Comparison of ENCODE assay signal across 21 cellular contexts in the genomic region with DNA sequence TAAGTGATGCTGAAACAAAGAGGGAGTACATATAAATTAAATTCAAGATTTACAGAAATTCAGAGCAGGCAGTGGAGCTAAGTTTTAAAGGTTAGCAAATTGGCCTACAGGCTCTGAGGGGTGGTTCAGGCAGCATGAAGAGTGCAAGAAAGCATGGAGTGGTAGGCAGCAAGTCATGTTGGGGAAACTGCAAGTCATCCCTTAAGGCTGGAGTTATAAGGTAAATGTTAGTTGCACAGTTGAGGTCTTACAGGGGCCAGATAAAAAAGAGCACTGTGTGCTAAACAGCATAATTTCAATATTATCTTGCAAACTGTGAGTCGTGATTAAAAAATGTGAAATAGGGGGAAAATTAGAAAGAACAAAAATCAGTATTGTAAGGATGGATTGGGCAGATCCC.
DNase-seq lines count a peak whose midpoint lies in the region; ATAC-seq, FAIRE-seq and TF ChIP-seq lines count a peak whose summit lies in the region.
"Had no signal": no experiment of that assay in that cellular context is flagged by ENCODE, and none has a peak within 500 bp of the region (broad histone marks: within the 10 kb centered on the region; RNA-seq: fewer than 3 reads in every experiment).

No MANE protein-coding gene starts in this region.

- no peak for TF ChIP-seq CTCF in GM23338 (conservative IDR thresholded peaks at IDR 0.05; ENCODE audit: low read depth in 2 of 2)
- TF ChIP-seq CTCF in K562 (IDR thresholded peaks at IDR 0.05 in 2 of 3, conservative IDR thresholded peaks at IDR 0.05 in 1 of 3; ENCODE audit: insufficient read depth in 2 of 3, low read depth in 1 of 3, low read length in 3 of 3): no peak
- TF ChIP-seq CTCF in GM13976 (IDR thresholded peaks at IDR 0.05; ENCODE audit: borderline replicate concordance, control extremely low read depth, extremely low read depth, insufficient read depth, missing control alignments): no peak

- H3K36me3 ChIP-seq in ACC112 (ENCODE audit: insufficient read depth, low read length) (peaks cover 10% of the 10 kb centered on the region), GM23338 (ENCODE audit: insufficient read depth) (no peaks in the 10 kb centered on the region), K562 (ENCODE audit: control insufficient read depth, insufficient read depth, low read length) (peaks cover 34% of the 10 kb centered on the region; the same call in 2 of the 3 replicates)

- H3K4me3 ChIP-seq in ACC112 (ENCODE audit: low read depth, low read length) (no peak overlapping the region), GM23338 (no peak overlapping the region), K562 (no peak overlapping the region)
- H3K4me3 ChIP-seq: GM23248, SK-N-MC had no signal

- no peaks in the 10 kb centered on the region for H3K9me2 ChIP-seq in GM23338 (ENCODE audit: insufficient read depth)

- in situ Hi-C loops in K562 (cut with MboI) (no loop called here), GM13976 (cut with MboI; ENCODE audit: low sequenced_read_pairs, unreplicated experiment) (no loop called here)

- no peaks in the 10 kb centered on the region for H3K9me3 Mint-ChIP-seq in GM23338
- H3K9me3 Mint-ChIP-seq: CD8-positive, alpha-beta memory T cell had no signal

- H3F3A ChIP-seq in GM23338 (replicated peaks; ENCODE audit: low read depth): no peaks in the 10 kb centered on the region

- BruUV-seq in K562 (replicated peaks; lab: Mats Ljungman, UMichigan): no TSS peak

- H4K20me1 ChIP-seq in GM23338 (replicated peaks; ENCODE audit: insufficient read depth) (no peaks in the 10 kb centered on the region), K562 (replicated peaks; ENCODE audit: control insufficient read depth, insufficient read depth, low read length) (no peaks in the 10 kb centered on the region)

- no peak for DNase-seq in GM23338 (ENCODE audit: low spot score)
- peak in 2 of 4 experiments; percentile 19 to 40 for DNase-seq in K562 (ENCODE audit: extremely low read depth in 1 of 4, low spot score in 3 of 4)
- DNase-seq in foreskin melanocyte: peak; percentile 46
- no peak for DNase-seq in GM13976 (ENCODE audit: low spot score)
- DNase-seq in NOMO-1 (lab: John Stamatoyannopoulos, UW; ENCODE audit: unreplicated experiment in 2 of 2): no peak
- DNase-seq: ACHN; C1 segment of cervical spinal cord; CD8-positive, alpha-beta memory T cell; DMS53; GM23248; KG1; NCI-H1417 treated with DMSO at 0.1 percent for 48 hours; NCI-H187 treated with DMSO at 0.1 percent for 48 hours; NCI-H2171 treated with DMSO at 0.1 percent for 48 hours; NCI-H446; NCI-H69; Right ventricle myocardium superior had no signal

- no peak for TF ChIP-seq EP300 in K562 (IDR thresholded peaks at IDR 0.05; ENCODE audit: low read length)

- FAIRE-seq in K562 (lab: Jason Lieb, UNC): peak; percentile 46

- no peaks in the 10 kb centered on the region for H3K9me3 ChIP-seq in K562 (replicated peaks; ENCODE audit: control insufficient read depth, insufficient read depth, low read depth, low read length)

- intact Hi-C loops in K562 (cut with micrococcal nuclease): no loop called here

- no peaks in the 10 kb centered on the region for H3K9me1 ChIP-seq in K562 (ENCODE audit: control insufficient read depth, insufficient read depth, low read length)

- H3K27ac ChIP-seq in ACC112 (ENCODE audit: low read depth, low read length) (peak overlapping the region; percentile 7; the same call in 1 of the 2 replicates), GM23338 (ENCODE audit: low read depth) (no peak overlapping the region), K562 (ENCODE audit: extremely low read depth, low read depth, low read length) (no peak overlapping the region)
- H3K27ac ChIP-seq: GM23248, SK-N-MC had no signal

- H3K27ac Mint-ChIP-seq in GM23338: peak overlapping the region; percentile 74

- no peak overlapping the region for H3K4me3 Mint-ChIP-seq in GM23338
- H3K4me3 Mint-ChIP-seq: CD8-positive, alpha-beta memory T cell had no signal

- H3K36me3 Mint-ChIP-seq in GM23338 (ENCODE audit: low read depth): peaks cover 24% of the 10 kb centered on the region; the same call in 2 of the 3 replicates

- H3K27me3 ChIP-seq in ACC112 (ENCODE audit: insufficient read depth, low read length) (no peaks in the 10 kb centered on the region), GM23338 (ENCODE audit: insufficient read depth) (no peaks in the 10 kb centered on the region), K562 (ENCODE audit: control insufficient read depth in 2 of 2, insufficient read depth in 2 of 2, low read length in 2 of 2) (no peaks in the 10 kb centered on the region)

- no peak overlapping the region for H3K9ac ChIP-seq in K562 (ENCODE audit: insufficient read depth in 1 of 2, low read depth in 2 of 2, low read length in 2 of 2)
- H3K9ac ChIP-seq: GM23248 had no signal

- no CpG with 5 or more reads among the region's 1 CpG for WGBS in K562 (ENCODE audit: insufficient coverage, low coverage, missing lambda C conversion rate)

- no peak overlapping the region for H2AFZ ChIP-seq in ACC112 (ENCODE audit: low read length, unreplicated experiment)
- H2AFZ ChIP-seq in GM23338: no peak overlapping the region
- no peak overlapping the region for H2AFZ ChIP-seq in K562 (ENCODE audit: low read depth, low read length)
- H2AFZ ChIP-seq: GM23248 had no signal

- H3K4me2 ChIP-seq in GM23338 (no peak overlapping the region), K562 (ENCODE audit: insufficient read depth, low read length) (no peak overlapping the region)

- H3K4me1 Mint-ChIP-seq in GM23338: no peaks in the 10 kb centered on the region
- H3K4me1 Mint-ChIP-seq: CD8-positive, alpha-beta memory T cell had no signal

- CTCF ChIA-PET in K562 (lab: Yijun Ruan, JAX; ENCODE audit: low intra/inter-chr PET ratio): no interaction called here

- no peak for TF ChIP-seq RAD21 in K562 (CRISPR knock-in tag; conservative IDR thresholded peaks at IDR 0.05 in 1 of 2, IDR thresholded peaks at IDR 0.05 in 1 of 2)

- H3K27me3 Mint-ChIP-seq in GM23338 (ENCODE audit: insufficient read depth, low read depth, poor library complexity): no peaks in the 10 kb centered on the region
- H3K27me3 Mint-ChIP-seq: CD8-positive, alpha-beta memory T cell had no signal

- POLR2A ChIA-PET in K562 (lab: Yijun Ruan, JAX): no interaction called here

- ATAC-seq in GM23338 (no peak), K562 (peak; percentile 81), HG03571 (IDR thresholded peaks at IDR 0.05; ENCODE audit: unreplicated experiment) (no peak)
- ATAC-seq: HCT116 had no signal

- H3K79me2 ChIP-seq in ACC112 (ENCODE audit: control insufficient read depth, insufficient read depth, low read length, unreplicated experiment) (no peaks in the 10 kb centered on the region), GM23338 (replicated peaks; ENCODE audit: insufficient read depth) (no peaks in the 10 kb centered on the region), K562 (ENCODE audit: control insufficient read depth, insufficient read depth, low read length) (no peaks in the 10 kb centered on the region)

- TF ChIP-seq POLR2A in K562 (conservative IDR thresholded peaks at IDR 0.05): no peak

- H3K4me1 ChIP-seq in ACC112 (ENCODE audit: control insufficient read depth, insufficient read depth, low read length, unreplicated experiment) (peaks cover 6% of the 10 kb centered on the region), GM23338 (ENCODE audit: insufficient read depth) (no peaks in the 10 kb centered on the region), K562 (replicated peaks in 1 of 2; ENCODE audit: control insufficient read depth in 2 of 2, insufficient read depth in 2 of 2, low read length in 2 of 2) (no peaks in the 10 kb centered on the region; a peak in 1 of 5 replicates)

TF ChIP-seq in GM23338, 12 proteins besides CTCF, POLR2A, EP300 and RAD21:
- TF ChIP-seq, protein P1, sequence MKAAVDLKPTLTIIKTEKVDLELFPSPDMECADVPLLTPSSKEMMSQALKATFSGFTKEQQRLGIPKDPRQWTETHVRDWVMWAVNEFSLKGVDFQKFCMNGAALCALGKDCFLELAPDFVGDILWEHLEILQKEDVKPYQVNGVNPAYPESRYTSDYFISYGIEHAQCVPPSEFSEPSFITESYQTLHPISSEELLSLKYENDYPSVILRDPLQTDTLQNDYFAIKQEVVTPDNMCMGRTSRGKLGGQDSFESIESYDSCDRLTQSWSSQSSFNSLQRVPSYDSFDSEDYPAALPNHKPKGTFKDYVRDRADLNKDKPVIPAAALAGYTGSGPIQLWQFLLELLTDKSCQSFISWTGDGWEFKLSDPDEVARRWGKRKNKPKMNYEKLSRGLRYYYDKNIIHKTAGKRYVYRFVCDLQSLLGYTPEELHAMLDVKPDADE (IDR thresholded peaks at IDR 0.05): no peak
- no peak for TF ChIP-seq STAT1 (IDR thresholded peaks at IDR 0.05; ENCODE audit: unreplicated experiment)

TF ChIP-seq in K562, 482 proteins besides CTCF, POLR2A, EP300 and RAD21 (continues in another document):
- TF ChIP-seq ZNF134 (CRISPR knock-in tag; conservative IDR thresholded peaks at IDR 0.05) (no peak), SMARCE1 (IDR thresholded peaks at IDR 0.05) (no peak)
